Comparison of ENCODE assay signal across 37 cellular contexts in genomic region chr16:56700195-56700594, GRCh38. TPM values are rescaled to one million over a fixed set of nuclear protein-coding genes. Genes with fewer than 3 reads are reported as not detected.
DNase-seq lines count a peak whose midpoint lies in the region; FAIRE-seq and TF ChIP-seq lines count a peak whose summit lies in the region.
"Had no signal": no experiment of that assay in that cellular context is flagged by ENCODE, and none has a peak within 500 bp of the region (broad histone marks: within the 10 kb centered on the region; RNA-seq: fewer than 3 reads in every experiment).

No MANE protein-coding gene starts in this region.

- CTCF ChIA-PET in H1 (lab: Charles Lee; ENCODE audit: partially characterized antibody), result interaction anchor here (0.6 to 4.8 kb wide), 15 partner anchors 7 to 124 kb away, joined by 3 to 85 read pairs (median 24); partner anchors contain the start of genes MT1B, MT1G, MT1H and MT1X
- CTCF ChIA-PET in activated naive CD4-positive, alpha-beta T cell treated with anti-CD3 and anti-CD28 coated beads for 36 hours (lab: Charles Lee), result interaction anchor here (1.9 to 4.8 kb wide), 8 partner anchors 24 to 126 kb away, joined by 5 to 126 read pairs (median 12); partner anchors contain the start of gene MT1F

- H3K4me1 Mint-ChIP-seq in activated naive CD4-positive, alpha-beta T cell treated with anti-CD3 and anti-CD28 coated beads for 36 hours (ENCODE audit: low read depth), result peaks cover 4% of the 10 kb centered on the region

- H3K9me3 ChIP-seq in BLaER1 treated with 17β-estradiol and CSF1 and Interleukin-3, amounts not matched to agents 10 nM and 100 nM (replicated peaks in 1 of 11), result peaks cover 26 to 32% (median 29%) of the 10 kb centered on the region in 11 experiments
- H3K9me3 ChIP-seq in H1 (ENCODE audit: insufficient read depth in 2 of 2, low read depth in 1 of 2, low read length in 1 of 2), result peaks cover 0 to 4% of the 10 kb centered on the region in 2 experiments; a peak in 1 of 4 replicates
- H3K9me3 ChIP-seq: BE2C, psoas muscle, SJCRH30, vagina had no signal

- no peak overlapping the region for H4K8ac ChIP-seq in H1 (ENCODE audit: extremely low read depth, insufficient read depth, low read length)

- H3K9ac ChIP-seq in BLaER1 treated with 17β-estradiol and CSF1 and Interleukin-3, amounts not matched to agents 10 nM and 100 nM, result no peak overlapping the region
- H3K9ac ChIP-seq in H1 (replicated peaks in 1 of 4; ENCODE audit: extremely low read depth in 1 of 4, low read depth in 3 of 4, low read length in 3 of 4), result no peak overlapping the region

- no peak overlapping the region for H3K23ac ChIP-seq in H1 (ENCODE audit: insufficient read length)

- no peak overlapping the region for H3K27ac ChIP-seq in BLaER1 treated with 17β-estradiol and CSF1 and Interleukin-3, amounts not matched to agents 10 nM and 100 nM
- H3K27ac ChIP-seq in H1 (ENCODE audit: low read depth, low read length), result no peak overlapping the region
- H3K27ac ChIP-seq: psoas muscle, SJCRH30, tibial artery, vagina, VCaP had no signal

- no peaks in the 10 kb centered on the region for H3K36me3 Mint-ChIP-seq in activated naive CD4-positive, alpha-beta T cell treated with anti-CD3 and anti-CD28 coated beads for 36 hours (ENCODE audit: low read depth)
- H3K36me3 Mint-ChIP-seq: natural killer cell treated with Interleukin-12 subunit alpha and Interleukin-12 subunit beta and Interleukin-15 and Interleukin-18, amount 100 ng/mL, for 72 hours had no signal

- POLR2A ChIA-PET in H1 (lab: Charles Lee; ENCODE audit: partially characterized antibody), result interaction anchor here (0.9 to 3.3 kb wide), 3 partner anchors 16 to 75 kb away, joined by 5 to 25 read pairs (median 24); partner anchors contain the start of genes MT1E and MT1X

- intact Hi-C loops in activated naive CD4-positive, alpha-beta T cell treated with anti-CD3 and anti-CD28 coated beads for 36 hours (cut with micrococcal nuclease), result loop anchor here (5.0 to 10.0 kb wide), 3 partner anchors 43 to 755 kb away; partner anchors contain the start of gene MT1F

- no peak for TF ChIP-seq POLR2A in H1 (IDR thresholded peaks at IDR 0.05; ENCODE audit: control extremely low read depth in 1 of 2, low read depth in 2 of 2, low read length in 2 of 2)

- no peak overlapping the region for H2AK5ac ChIP-seq in H1 (ENCODE audit: low read depth, low read length)

- H3K4me3 Mint-ChIP-seq in activated naive CD4-positive, alpha-beta T cell treated with anti-CD3 and anti-CD28 coated beads for 36 hours, result no peak overlapping the region
- H3K4me3 Mint-ChIP-seq: activated CD4-positive, alpha-beta T cell treated with anti-CD3 and anti-CD28 coated beads for 36 hours; activated CD8-positive, alpha-beta T cell treated with anti-CD3 and anti-CD28 coated beads for 36 hours; CD8-positive, alpha-beta memory T cell; natural killer cell treated with Interleukin-12 subunit alpha and Interleukin-12 subunit beta and Interleukin-15 and Interleukin-18, amount 100 ng/mL, for 72 hours had no signal

- peak overlapping the region in 6 of 11 experiments; percentile 6 to 55 (median 21); a peak in 8 of 22 replicates for H3K4me2 ChIP-seq in BLaER1 treated with 17β-estradiol and CSF1 and Interleukin-3, amounts not matched to agents 10 nM and 100 nM
- H3K4me2 ChIP-seq in H1 (ENCODE audit: insufficient read depth in 1 of 2, low read depth in 2 of 2, low read length in 2 of 2), result no peak overlapping the region

- TF ChIP-seq CTCF in H1 (IDR thresholded peaks at IDR 0.05; ENCODE audit: control extremely low read depth in 1 of 3, insufficient read depth in 1 of 3, low read depth in 1 of 3, low read length in 3 of 3), result no peak

- H2BK20ac ChIP-seq in H1 (ENCODE audit: low read length), result no peak overlapping the region

- FAIRE-seq in H1 (lab: Jason Lieb, UNC), result no peak
- FAIRE-seq: colon, GM19239, RCC 7860 had no signal

- no peaks in the 10 kb centered on the region for H3K9me3 Mint-ChIP-seq in activated naive CD4-positive, alpha-beta T cell treated with anti-CD3 and anti-CD28 coated beads for 36 hours
- H3K9me3 Mint-ChIP-seq: activated CD8-positive, alpha-beta T cell treated with anti-CD3 and anti-CD28 coated beads for 36 hours; natural killer cell treated with Interleukin-12 subunit alpha and Interleukin-12 subunit beta and Interleukin-15 and Interleukin-18, amount 100 ng/mL, for 72 hours had no signal

- H3K4ac ChIP-seq in H1 (replicated peaks; ENCODE audit: insufficient read length, low read depth, low read length), result no peak overlapping the region

- DNase-seq in MV-4-11 (lab: John Stamatoyannopoulos, UW) (peak; percentile 10), H1 (ENCODE audit: low read depth in 1 of 2, low spot score in 2 of 2) (no peak), NCI-H128 (lab: John Stamatoyannopoulos, UW; ENCODE audit: unreplicated experiment) (no peak), NCI-H345 (lab: John Stamatoyannopoulos, UW) (no peak)
- DNase-seq in activated naive CD4-positive, alpha-beta T cell treated with anti-CD3 and anti-CD28 coated beads for 36 hours, result no peak
- DNase-seq: ACHN; activated CD4-positive, alpha-beta T cell treated with anti-CD3 and anti-CD28 coated beads for 36 hours; activated CD8-positive, alpha-beta T cell treated with anti-CD3 and anti-CD28 coated beads for 36 hours; activated naive CD4-positive, alpha-beta T cell treated with anti-CD3 and anti-CD28 coated beads, Interleukin-2, amount 50 U/mL, for 16 hours; amygdala; BE2C; CD8-positive, alpha-beta memory T cell; EL; hippocampal formation; KBM-7; NCI-H1436 treated with DMSO at 0.1 percent for 48 hours; NCI-H226; occipital lobe; psoas muscle; SJCRH30; stimulated activated CD4-positive, alpha-beta T cell treated with anti-CD3 and anti-CD28 coated beads, Interleukin-15, amount 100 ng/mL, for 24 hours; stimulated activated CD4-positive, alpha-beta T cell treated with anti-CD3 and anti-CD28 coated beads, Interleukin-4, amount 100 ng/mL, for 4 hours; T-helper 9 cell; tibial artery had no signal

- no peak overlapping the region for H3K27ac Mint-ChIP-seq in activated naive CD4-positive, alpha-beta T cell treated with anti-CD3 and anti-CD28 coated beads for 36 hours
- H3K27ac Mint-ChIP-seq: activated CD4-positive, alpha-beta T cell treated with anti-CD3 and anti-CD28 coated beads for 36 hours; activated CD8-positive, alpha-beta T cell treated with anti-CD3 and anti-CD28 coated beads for 36 hours had no signal

- 64% methylated on average over 1 of the region's 1 CpG; no CpG with 5 or more reads in 1 of the 2 experiments for WGBS in H1 (ENCODE audit: extremely low coverage in 1 of 2, insufficient coverage in 1 of 2, insufficient read length in 1 of 2, insufficient replicate concordance in 2 of 2, low coverage in 1 of 2, low lambda C conversion rate in 2 of 2, missing lambda C conversion rate in 1 of 2), 2 experiments

- no peak overlapping the region for H2BK15ac ChIP-seq in H1 (ENCODE audit: low read length)

- H2BK12ac ChIP-seq in H1 (ENCODE audit: low read depth, low read length), result no peak overlapping the region

- H3K4me3 ChIP-seq in BLaER1 treated with 17β-estradiol and CSF1 and Interleukin-3, amounts not matched to agents 10 nM and 100 nM, result no peak overlapping the region
- H3K4me3 ChIP-seq in H1 (ENCODE audit: extremely low read depth in 1 of 4, insufficient read depth in 2 of 4, low read depth in 3 of 4, low read length in 4 of 4), result no peak overlapping the region
- H3K4me3 ChIP-seq: lung, psoas muscle, SJCRH30, tibial artery, vagina had no signal

- no peak overlapping the region for H3K56ac ChIP-seq in H1 (replicated peaks; ENCODE audit: insufficient read length, low read depth, low read length)

- H3K27me3 ChIP-seq in BLaER1 treated with 17β-estradiol and CSF1 and Interleukin-3, amounts not matched to agents 10 nM and 100 nM, result no peaks in the 10 kb centered on the region
- H3K27me3 ChIP-seq in H1 (replicated peaks in 1 of 4; ENCODE audit: control insufficient read depth in 3 of 4, extremely low read depth in 1 of 4, insufficient read depth in 3 of 4, low read length in 3 of 4), result no peaks in the 10 kb centered on the region; a peak in 2 of 7 replicates
- H3K27me3 ChIP-seq: BE2C, SJCRH30, vagina had no signal

- no peak for TF ChIP-seq RAD21 in H1 (IDR thresholded peaks at IDR 0.05 in 1 of 2, conservative IDR thresholded peaks at IDR 0.05 in 1 of 2; ENCODE audit: low read depth in 2 of 2, low read length in 2 of 2)

- H4K91ac ChIP-seq in H1 (replicated peaks; ENCODE audit: insufficient read length, low read length), result no peak overlapping the region

- no peaks in the 10 kb centered on the region; a peak in 1 of 22 replicates for H3K36me3 ChIP-seq in BLaER1 treated with 17β-estradiol and CSF1 and Interleukin-3, amounts not matched to agents 10 nM and 100 nM
- no peaks in the 10 kb centered on the region for H3K36me3 ChIP-seq in H1 (ENCODE audit: control insufficient read depth in 2 of 4, insufficient read depth in 4 of 4, low read length in 3 of 4)
- H3K36me3 ChIP-seq: BE2C, SJCRH30, tibial artery, vagina had no signal

- no peak for TF ChIP-seq EP300 in H1 (IDR thresholded peaks at IDR 0.05; ENCODE audit: borderline replicate concordance in 1 of 2, low read depth in 2 of 2, low read length in 2 of 2)

- H2BK120ac ChIP-seq in H1 (replicated peaks; ENCODE audit: low read depth, low read length), result no peak overlapping the region

- no peaks in the 10 kb centered on the region for H3K79me2 ChIP-seq in H1 (ENCODE audit: control insufficient read depth in 1 of 2, insufficient read depth in 2 of 2, low read length in 2 of 2)

- H3K27me3 Mint-ChIP-seq in activated naive CD4-positive, alpha-beta T cell treated with anti-CD3 and anti-CD28 coated beads for 36 hours (ENCODE audit: low read depth), result no peaks in the 10 kb centered on the region
- H3K27me3 Mint-ChIP-seq: activated CD4-positive, alpha-beta T cell treated with anti-CD3 and anti-CD28 coated beads for 36 hours; activated CD8-positive, alpha-beta T cell treated with anti-CD3 and anti-CD28 coated beads for 36 hours; CD8-positive, alpha-beta memory T cell; natural killer cell treated with Interleukin-12 subunit alpha and Interleukin-12 subunit beta and Interleukin-15 and Interleukin-18, amount 100 ng/mL, for 72 hours had no signal

- no peaks in the 10 kb centered on the region for H3K79me1 ChIP-seq in H1 (ENCODE audit: low read depth, low read length)

- H3K4me1 ChIP-seq in BLaER1 treated with 17β-estradiol and CSF1 and Interleukin-3, amounts not matched to agents 10 nM and 100 nM, result peaks cover 5 to 20% (median 11%) of the 10 kb centered on the region in 10 experiments; a peak in 18 of 20 replicates
- peaks cover 0 to 2% (median 0%) of the 10 kb centered on the region in 4 experiments; a peak in 1 of 7 replicates for H3K4me1 ChIP-seq in H1 (replicated peaks in 1 of 4; ENCODE audit: control insufficient read depth in 3 of 4, insufficient read depth in 4 of 4, low read length in 3 of 4)
- H3K4me1 ChIP-seq: BE2C, psoas muscle, vagina had no signal

- H4K20me1 ChIP-seq in BLaER1 treated with 17β-estradiol and CSF1 and Interleukin-3, amounts not matched to agents 10 nM and 100 nM, result no peaks in the 10 kb centered on the region
- no peaks in the 10 kb centered on the region for H4K20me1 ChIP-seq in H1 (replicated peaks in 1 of 2; ENCODE audit: control insufficient read depth in 1 of 2, insufficient read depth in 2 of 2, low read length in 2 of 2)

- H3K14ac ChIP-seq in H1 (ENCODE audit: insufficient read length), result no peak overlapping the region

- no peaks in the 10 kb centered on the region for H3K23me2 ChIP-seq in H1 (ENCODE audit: low read depth, low read length)

- H3K18ac ChIP-seq in H1 (ENCODE audit: extremely low read depth, low read length), result no peak overlapping the region

- H4K5ac ChIP-seq in H1 (ENCODE audit: insufficient read length, low read depth, low read length), result no peak overlapping the region

- H2AFZ ChIP-seq in H1 (ENCODE audit: low read length), result no peak overlapping the region

- no peak overlapping the region for H2BK5ac ChIP-seq in H1 (ENCODE audit: low read depth, low read length)

RNA-seq across cellular contexts. Expression of gene MT1X, which starts 17.9 kb away (rescaled TPM):
- 52.4 and 64.5 TPM in 2 replicates for total RNA-seq in H1 (2021; fragmentation: NEBNext Ultra II Directional; extraction: Animal tissue kit (Norgen Biotek cat#: 25700))
- polyA plus RNA-seq in H1 (2011; rRNA removed), result 1,060 and 1,247 TPM in 2 replicates
- polyA plus RNA-seq in H1 (2011; cell fraction: cytosol; rRNA removed), result 367 TPM
- 218 TPM for polyA plus RNA-seq in H1 (2011; cell fraction: nucleus; rRNA removed)
- polyA plus RNA-seq in H1 (2012, experiment 1 of 2), result 186 to 295 TPM (median 252 TPM) in 4 replicates
- polyA plus RNA-seq in H1 (2012, experiment 2 of 2), result 207 TPM
- 723 TPM for polyA plus RNA-seq in H1 (2013, experiment 1 of 2)
- 732 TPM for polyA plus RNA-seq in H1 (2013, experiment 2 of 2)
- polyA minus RNA-seq in H1 (2011; rRNA and poly(A)+ RNA removed), result 129 and 205 TPM in 2 replicates
- 135 TPM for polyA minus RNA-seq in H1 (2011; cell fraction: cytosol; rRNA and poly(A)+ RNA removed)
- polyA minus RNA-seq in H1 (2011; cell fraction: nucleus; rRNA and poly(A)+ RNA removed), result 83.1 TPM
- 10 to 100 TPM; 49.9 to 57.9 TPM for total RNA-seq in activated naive CD4-positive, alpha-beta T cell treated with anti-CD3 and anti-CD28 coated beads for 36 hours

RNA-seq across cellular contexts. Expression of gene NUP93, which starts 29.7 kb away (rescaled TPM):
- 180 and 201 TPM in 2 replicates for total RNA-seq in H1 (2021; fragmentation: NEBNext Ultra II Directional; extraction: Animal tissue kit (Norgen Biotek cat#: 25700))
- polyA plus RNA-seq in H1 (2011; rRNA removed), result 147 and 162 TPM in 2 replicates
- 146 TPM for polyA plus RNA-seq in H1 (2011; cell fraction: cytosol; rRNA removed)
- 188 TPM for polyA plus RNA-seq in H1 (2011; cell fraction: nucleus; rRNA removed)
- 183 to 206 TPM (median 196 TPM) in 4 replicates for polyA plus RNA-seq in H1 (2012, experiment 1 of 2)
- 102 TPM for polyA plus RNA-seq in H1 (2012, experiment 2 of 2)
- polyA plus RNA-seq in H1 (2013, experiment 1 of 2), result 126 TPM
- 119 TPM for polyA plus RNA-seq in H1 (2013, experiment 2 of 2)
- polyA minus RNA-seq in H1 (2011; rRNA and poly(A)+ RNA removed), result 215 and 217 TPM in 2 replicates
- 119 TPM for polyA minus RNA-seq in H1 (2011; cell fraction: cytosol; rRNA and poly(A)+ RNA removed)
- polyA minus RNA-seq in H1 (2011; cell fraction: nucleus; rRNA and poly(A)+ RNA removed), result 75.4 TPM
- 100 to 1,000 TPM; 161 to 172 TPM for total RNA-seq in activated naive CD4-positive, alpha-beta T cell treated with anti-CD3 and anti-CD28 coated beads for 36 hours

RNA-seq across cellular contexts. Expression of gene MT1H, which starts 30.6 kb away (rescaled TPM):
- 11.9 and 12.6 TPM in 2 replicates for total RNA-seq in H1 (2021; fragmentation: NEBNext Ultra II Directional; extraction: Animal tissue kit (Norgen Biotek cat#: 25700))
- polyA plus RNA-seq in H1 (2011; rRNA removed), result 95.7 and 127 TPM in 2 replicates
- 85.8 TPM for polyA plus RNA-seq in H1 (2011; cell fraction: cytosol; rRNA removed)
- 84.0 TPM for polyA plus RNA-seq in H1 (2011; cell fraction: nucleus; rRNA removed)
- polyA plus RNA-seq in H1 (2012, experiment 1 of 2), result 129 to 304 TPM (median 167 TPM) in 4 replicates
- 537 TPM for polyA plus RNA-seq in H1 (2012, experiment 2 of 2)
- polyA plus RNA-seq in H1 (2013, experiment 1 of 2), result 220 TPM
- polyA plus RNA-seq in H1 (2013, experiment 2 of 2), result 240 TPM
- 18.8 and 19.5 TPM in 2 replicates for polyA minus RNA-seq in H1 (2011; rRNA and poly(A)+ RNA removed)
- polyA minus RNA-seq in H1 (2011; cell fraction: cytosol; rRNA and poly(A)+ RNA removed), result 57.0 TPM
- 22.4 TPM for polyA minus RNA-seq in H1 (2011; cell fraction: nucleus; rRNA and poly(A)+ RNA removed)
- 1 to 10 TPM; 5.4 to 7.4 TPM for total RNA-seq in activated naive CD4-positive, alpha-beta T cell treated with anti-CD3 and anti-CD28 coated beads for 36 hours
- total RNA-seq: endothelial cell of umbilical vein; fibroblast of lung; H4; M059J; mononuclear cell; natural killer cell treated with Interleukin-12 subunit alpha and Interleukin-12 subunit beta and Interleukin-15 and Interleukin-18, amount 100 ng/mL, for 72 hours; occipital lobe; psoas muscle; SJCRH30; vagina had no signal
- polyA plus RNA-seq: CD8-positive, alpha-beta memory T cell; endothelial cell of umbilical vein; fibroblast of lung; psoas muscle had no signal

RNA-seq across cellular contexts. Expression of gene MT1G, which starts 32.3 kb away (rescaled TPM):
- total RNA-seq in H1 (2021; fragmentation: NEBNext Ultra II Directional; extraction: Animal tissue kit (Norgen Biotek cat#: 25700)), result 17.7 and 19.7 TPM in 2 replicates
- polyA plus RNA-seq in H1 (2011; rRNA removed), result 515 and 909 TPM in 2 replicates
- polyA plus RNA-seq in H1 (2011; cell fraction: cytosol; rRNA removed), result 461 TPM
- 281 TPM for polyA plus RNA-seq in H1 (2011; cell fraction: nucleus; rRNA removed)
- polyA plus RNA-seq in H1 (2012, experiment 1 of 2), result 282 to 660 TPM (median 308 TPM) in 4 replicates
- polyA plus RNA-seq in H1 (2012, experiment 2 of 2), result 1,375 TPM
- polyA plus RNA-seq in H1 (2013, experiment 1 of 2), result 553 TPM
- 605 TPM for polyA plus RNA-seq in H1 (2013, experiment 2 of 2)
- polyA minus RNA-seq in H1 (2011; rRNA and poly(A)+ RNA removed), result 110 and 143 TPM in 2 replicates
- 63.0 TPM for polyA minus RNA-seq in H1 (2011; cell fraction: cytosol; rRNA and poly(A)+ RNA removed)
- polyA minus RNA-seq in H1 (2011; cell fraction: nucleus; rRNA and poly(A)+ RNA removed), result 55.0 TPM
- 10 to 100 TPM; 22.4 to 23.8 TPM for total RNA-seq in activated naive CD4-positive, alpha-beta T cell treated with anti-CD3 and anti-CD28 coated beads for 36 hours
- total RNA-seq: endothelial cell of umbilical vein, H4, mononuclear cell, occipital lobe, SJCRH30, vagina had no signal
- polyA plus RNA-seq: CD8-positive, alpha-beta memory T cell; endothelial cell of umbilical vein had no signal

RNA-seq across cellular contexts. Expression of gene MT1F, which starts 42.4 kb away (rescaled TPM):
- 5.2 and 5.9 TPM in 2 replicates for total RNA-seq in H1 (2021; fragmentation: NEBNext Ultra II Directional; extraction: Animal tissue kit (Norgen Biotek cat#: 25700))
- polyA plus RNA-seq in H1 (2011; rRNA removed), result 20.8 and 28.2 TPM in 2 replicates
- 19.2 TPM for polyA plus RNA-seq in H1 (2011; cell fraction: cytosol; rRNA removed)
- 15.5 TPM for polyA plus RNA-seq in H1 (2011; cell fraction: nucleus; rRNA removed)
- 32.8 to 54.9 TPM (median 39.1 TPM) in 4 replicates for polyA plus RNA-seq in H1 (2012, experiment 1 of 2)
- 72.3 TPM for polyA plus RNA-seq in H1 (2012, experiment 2 of 2)
- polyA plus RNA-seq in H1 (2013, experiment 1 of 2), result 64.0 TPM
- 65.9 TPM for polyA plus RNA-seq in H1 (2013, experiment 2 of 2)
- 14.4 and 15.9 TPM in 2 replicates for polyA minus RNA-seq in H1 (2011; rRNA and poly(A)+ RNA removed)
- 10.0 TPM for polyA minus RNA-seq in H1 (2011; cell fraction: cytosol; rRNA and poly(A)+ RNA removed)
- 6.6 TPM for polyA minus RNA-seq in H1 (2011; cell fraction: nucleus; rRNA and poly(A)+ RNA removed)
- total RNA-seq in activated naive CD4-positive, alpha-beta T cell treated with anti-CD3 and anti-CD28 coated beads for 36 hours, result 1 to 10 TPM; 5.4 to 6.4 TPM
- total RNA-seq: SJCRH30 had no signal

Comparison
In these comparisons a context has a peak if more than half of its experiments do, and no peak if none do; other contexts are left out.
1. H3K4me2 ChIP-seq: peak in BLaER1 treated with 17β-estradiol and CSF1 and Interleukin-3, amounts not matched to agents 10 nM and 100 nM (6 of 11); none in H1 (0 of 2).